In genomic region chr1:79667848-79668696, GRCh38 we compare ENCODE assay signal across 15 cellular contexts.
DNase-seq lines count a peak whose midpoint lies in the region; ATAC-seq and TF ChIP-seq lines count a peak whose summit lies in the region.
"Had no signal": no experiment of that assay in that cellular context is flagged by ENCODE, and none has a peak within 500 bp of the region (broad histone marks: within the 10 kb centered on the region; RNA-seq: fewer than 3 reads in every experiment).

No MANE protein-coding gene starts in this region.

- intact Hi-C loops in OCI-LY7 (cut with micrococcal nuclease; ENCODE audit: unreplicated experiment): no loop called here
- intact Hi-C loops in CD4-positive, alpha-beta memory T cell (cut with micrococcal nuclease): no loop called here

- H3K27ac Mint-ChIP-seq in CD4-positive, alpha-beta memory T cell: no peak overlapping the region
- H3K27ac Mint-ChIP-seq: activated T-helper 17 cell treated with anti-CD3 and anti-CD28 coated beads, Interleukin-2, amount 50 U/mL, for 72 hours had no signal

- no peaks in the 10 kb centered on the region for H3K9me2 ChIP-seq in OCI-LY7 (ENCODE audit: insufficient read depth, low read length)

- H3K4me1 Mint-ChIP-seq in CD4-positive, alpha-beta memory T cell: no peaks in the 10 kb centered on the region
- H3K4me1 Mint-ChIP-seq: activated T-helper 17 cell treated with anti-CD3 and anti-CD28 coated beads, Interleukin-2, amount 50 U/mL, for 72 hours had no signal

- no peaks in the 10 kb centered on the region for H3K36me3 Mint-ChIP-seq in CD4-positive, alpha-beta memory T cell

- H3K4me1 ChIP-seq in OCI-LY7 (ENCODE audit: insufficient read depth, low read length, poor library complexity, severe bottlenecking): peaks cover 8% of the 10 kb centered on the region
- H3K4me1 ChIP-seq in CD4-positive, alpha-beta memory T cell (ENCODE audit: insufficient read depth, low read length): no peaks in the 10 kb centered on the region
- H3K4me1 ChIP-seq: suprapubic skin had no signal

- H3K27me3 Mint-ChIP-seq in CD4-positive, alpha-beta memory T cell: no peaks in the 10 kb centered on the region
- H3K27me3 Mint-ChIP-seq: activated T-helper 17 cell treated with anti-CD3 and anti-CD28 coated beads, Interleukin-2, amount 50 U/mL, for 72 hours had no signal

- no peak for TF ChIP-seq CTCF in OCI-LY7 (conservative IDR thresholded peaks at IDR 0.05; ENCODE audit: low read length)

- H3K4me3 Mint-ChIP-seq in CD4-positive, alpha-beta memory T cell: no peak overlapping the region
- H3K4me3 Mint-ChIP-seq: activated T-helper 17 cell treated with anti-CD3 and anti-CD28 coated beads, Interleukin-2, amount 50 U/mL, for 72 hours had no signal

- H3K4me2 ChIP-seq in OCI-LY7 (ENCODE audit: low read length): peak overlapping the region; percentile 21

- no peaks in the 10 kb centered on the region for H3K9me3 ChIP-seq in OCI-LY7 (ENCODE audit: low read length)
- H3K9me3 ChIP-seq in CD4-positive, alpha-beta memory T cell (ENCODE audit: control insufficient read depth in 1 of 2, low read length in 2 of 2): no peaks in the 10 kb centered on the region
- H3K9me3 ChIP-seq: suprapubic skin had no signal

- ATAC-seq in GM18517 (IDR thresholded peaks at IDR 0.05; ENCODE audit: unreplicated experiment) (peak; percentile 83), GM21423 (IDR thresholded peaks at IDR 0.05; ENCODE audit: unreplicated experiment) (peak; percentile 97), HG03060 (IDR thresholded peaks at IDR 0.05; ENCODE audit: low read depth, unreplicated experiment) (peak; percentile 90)
- ATAC-seq: activated T-helper 17 cell treated with anti-CD3 and anti-CD28 coated beads, Interleukin-2, amount 50 U/mL, for 72 hours had no signal

- H3K4me3 ChIP-seq in OCI-LY7 (ENCODE audit: low read depth, low read length, poor library complexity, severe bottlenecking): no peak overlapping the region
- H3K4me3 ChIP-seq in CD4-positive, alpha-beta memory T cell (ENCODE audit: low read length in 2 of 2): no peak overlapping the region
- H3K4me3 ChIP-seq: suprapubic skin had no signal

- no peak overlapping the region for H3K27ac ChIP-seq in OCI-LY7 (ENCODE audit: low read depth, low read length, poor library complexity, severe bottlenecking)
- no peak overlapping the region for H3K27ac ChIP-seq in CD4-positive, alpha-beta memory T cell (ENCODE audit: low read depth, low read length)
- H3K27ac ChIP-seq: suprapubic skin had no signal

- H3K27me3 ChIP-seq in CD4-positive, alpha-beta memory T cell (ENCODE audit: insufficient read depth, low read length): no peaks in the 10 kb centered on the region
- H3K27me3 ChIP-seq: suprapubic skin had no signal

- H3K9me3 Mint-ChIP-seq in CD4-positive, alpha-beta memory T cell: peaks cover 0 to 10% (median 2%) of the 10 kb centered on the region in 8 donors

- no peaks in the 10 kb centered on the region for H3K79me2 ChIP-seq in OCI-LY7 (ENCODE audit: insufficient read depth, low read depth, low read length)

- POLR2A ChIA-PET in OCI-LY7 (lab: Charles Lee): interaction anchor here (0.7 kb wide), 1 partner anchor 40 kb away, joined by 4 read pairs; no protein-coding TSS in a partner anchor
- POLR2A ChIA-PET in CD4-positive, alpha-beta memory T cell (lab: Charles Lee; ENCODE audit: partially characterized antibody): no interaction called here

- DNase-seq in OCI-LY7 (ENCODE audit: low spot score) (peak; percentile 44), hepatic stellate cell (ENCODE audit: low spot score) (no peak), NCI-H1930 (lab: John Stamatoyannopoulos, UW) (no peak)
- DNase-seq in activated naive CD4-positive, alpha-beta T cell (lab: John Stamatoyannopoulos, UW): no peak
- no peak for DNase-seq in CD4-positive, alpha-beta memory T cell
- DNase-seq: C1 segment of cervical spinal cord; caudate nucleus; NCI-H2029; occipital lobe; stimulated activated CD4-positive, alpha-beta T cell treated with anti-CD3 and anti-CD28 coated beads, Interleukin-4, amount 100 ng/mL, for 24 hours had no signal

- peak overlapping the region; percentile 91 for H2AFZ ChIP-seq in OCI-LY7 (ENCODE audit: low read length)

- no peaks in the 10 kb centered on the region for H3K36me3 ChIP-seq in OCI-LY7 (ENCODE audit: insufficient read depth, low read length)
- H3K36me3 ChIP-seq in CD4-positive, alpha-beta memory T cell (ENCODE audit: insufficient read depth, low read length): no peaks in the 10 kb centered on the region
- H3K36me3 ChIP-seq: suprapubic skin had no signal

- no TSS peak for BruUV-seq in OCI-LY7 (replicated peaks; lab: Mats Ljungman, UMichigan)

- H4K20me1 ChIP-seq in OCI-LY7 (ENCODE audit: insufficient read depth, low read length): no peaks in the 10 kb centered on the region

- CTCF ChIA-PET in OCI-LY7 (lab: Charles Lee; ENCODE audit: unreplicated experiment): no interaction called here
- CTCF ChIA-PET in CD4-positive, alpha-beta memory T cell (lab: Charles Lee; ENCODE audit: partially characterized antibody): no interaction called here
